In genomic region chr1:201149400-201149799, GRCh38 we compare ENCODE assay signal across 8 cellular contexts. TPM values are rescaled to one million over a fixed set of nuclear protein-coding genes. Genes with fewer than 3 reads are reported as not detected.
A peak's percentile ranks its signal among the peaks of the same experiment; 100 is the strongest.
DNase-seq lines count a peak whose midpoint lies in the region; ATAC-seq and TF ChIP-seq lines count a peak whose summit lies in the region.

No MANE protein-coding gene starts in this region.

- no peak overlapping the region for H3K27ac Mint-ChIP-seq in activated T-cell treated with anti-CD3 and anti-CD28 coated beads, Interleukin-2, amount 50 U/mL, for 24 hours
- no peak overlapping the region for H3K27ac Mint-ChIP-seq in nephron

- no peaks in the 10 kb centered on the region for H3K9me3 ChIP-seq in body of pancreas

- H3K27me3 ChIP-seq in body of pancreas: no peaks in the 10 kb centered on the region

- H3K4me3 Mint-ChIP-seq in activated T-cell treated with anti-CD3 and anti-CD28 coated beads, Interleukin-2, amount 50 U/mL, for 24 hours: no peak overlapping the region
- peak overlapping the region in 2 of 3 experiments; percentile 28 to 67 for H3K4me3 Mint-ChIP-seq in nephron

- peaks cover 5 to 17% of the 10 kb centered on the region in 2 donors for H3K36me3 ChIP-seq in body of pancreas (replicated peaks in 1 of 2; ENCODE audit: insufficient read depth in 1 of 2, low read depth in 2 of 2)

- no peak overlapping the region for H3K4me3 ChIP-seq in body of pancreas

- peak; percentile 15 for DNase-seq in activated T-cell treated with anti-CD3 and anti-CD28 coated beads, Interleukin-2, amount 50 U/mL, for 1 hour
- no peak for DNase-seq in activated T-cell treated with anti-CD3 and anti-CD28 coated beads, Interleukin-2, amount 50 U/mL, for 24 hours
- DNase-seq in NCI-H1105 treated with DMSO at 0.1 percent for 48 hours (lab: John Stamatoyannopoulos, UW): peak; percentile 58
- DNase-seq in body of pancreas: peak in 3 of 4 donors; percentile 32 to 44 (median 32)
- no peak for DNase-seq in DMS79 (lab: John Stamatoyannopoulos, UW)
- no peak for DNase-seq in NCI-H187 (lab: John Stamatoyannopoulos, UW)

- H3K27ac ChIP-seq in body of pancreas: no peak overlapping the region

- peaks cover 15% of the 10 kb centered on the region for H3K4me1 Mint-ChIP-seq in activated T-cell treated with anti-CD3 and anti-CD28 coated beads, Interleukin-2, amount 50 U/mL, for 24 hours (ENCODE audit: low read depth)
- H3K4me1 Mint-ChIP-seq in nephron: peaks cover 22% of the 10 kb centered on the region

- peaks cover 50% of the 10 kb centered on the region for H3K36me3 Mint-ChIP-seq in activated T-cell treated with anti-CD3 and anti-CD28 coated beads, Interleukin-2, amount 50 U/mL, for 24 hours (ENCODE audit: low read depth)
- peaks cover 69% of the 10 kb centered on the region for H3K36me3 Mint-ChIP-seq in nephron (ENCODE audit: low read depth)

- peaks cover 18% of the 10 kb centered on the region for H3K4me1 ChIP-seq in body of pancreas

- H3K9me3 Mint-ChIP-seq in activated T-cell treated with anti-CD3 and anti-CD28 coated beads, Interleukin-2, amount 50 U/mL, for 24 hours: no peaks in the 10 kb centered on the region
- H3K9me3 Mint-ChIP-seq in nephron: no peaks in the 10 kb centered on the region

- no peaks in the 10 kb centered on the region for H3K27me3 Mint-ChIP-seq in activated T-cell treated with anti-CD3 and anti-CD28 coated beads, Interleukin-2, amount 50 U/mL, for 24 hours
- no peaks in the 10 kb centered on the region for H3K27me3 Mint-ChIP-seq in nephron (ENCODE audit: low read depth)

- no peak for ATAC-seq in body of pancreas
- no peak for ATAC-seq in GM18520 (IDR thresholded peaks at IDR 0.05; ENCODE audit: unreplicated experiment)

- peak in 6 of 7 experiments; percentile 24 to 65 (median 52) for TF ChIP-seq CTCF in body of pancreas (IDR thresholded peaks at IDR 0.05)
- TF ChIP-seq CTCF in nephron (IDR thresholded peaks at IDR 0.05; ENCODE audit: unreplicated experiment in 3 of 3): peak; percentile 40 to 58 (median 42)

- intact Hi-C loops in body of pancreas (cut with DNase I): loop anchor here (5.0 kb wide), 1 partner anchor 33 kb away; no protein-coding TSS in a partner anchor

- TF ChIP-seq POLR2A in body of pancreas (IDR thresholded peaks at IDR 0.05): no peak

- WGBS in body of pancreas, 2 donors: 56 to 57% methylated on average over 4 of the region's 4 CpGs

RNA-seq across cellular contexts. Expression of gene TMEM9, which starts 4.9 kb away (rescaled TPM):
- 10 to 100 TPM; 56.6 to 70.5 TPM for total RNA-seq in body of pancreas

RNA-seq across cellular contexts. Expression of gene ASCL5, which starts 22.4 kb away (rescaled TPM):
- total RNA-seq in body of pancreas: 1 to 10 TPM; 1.0 to 4.6 TPM

RNA-seq across cellular contexts. Expression of gene CACNA1S, which starts 37.2 kb away (rescaled TPM):
- total RNA-seq in body of pancreas: under 1 TPM in 1 of 2 donors, not detected in 1; under 0.01 TPM

RNA-seq across cellular contexts. Expression of gene IGFN1, which starts 41.2 kb away (rescaled TPM):
- total RNA-seq in body of pancreas: 10 to 100 TPM in 1 of 2 donors, 1 to 10 TPM in 1; 6.9 to 23.1 TPM

Comparison
In these comparisons a context has a peak if more than half of its experiments do, and no peak if none do; other contexts are left out.
1. DNase-seq: peak in activated T-cell treated with anti-CD3 and anti-CD28 coated beads, Interleukin-2, amount 50 U/mL, for 1 hour (single experiment), NCI-H1105 treated with DMSO at 0.1 percent for 48 hours (single experiment) and body of pancreas (3 of 4); none in activated T-cell treated with anti-CD3 and anti-CD28 coated beads, Interleukin-2, amount 50 U/mL, for 24 hours (single experiment), DMS79 (single experiment) and NCI-H187 (0 of 2).